In genomic region chr6:27314046-27314445, GRCh38 we compare ENCODE assay signal across 20 cellular contexts.
"Had no signal": no experiment of that assay in that cellular context is flagged by ENCODE, and none has a peak within 500 bp of the region (broad histone marks: within the 10 kb centered on the region; RNA-seq: fewer than 3 reads in every experiment).

No MANE protein-coding gene starts in this region.

- ATAC-seq: Panc1, PC-3, T-cell had no signal

- DNase-seq: IMR-90, Kasumi-1, NCI-H1092 treated with DMSO at 0.1 percent for 48 hours, NCI-H1436, NCI-H187, NCI-H2029, NCI-H2081 treated with DMSO at 0.1 percent for 48 hours, NCI-H2171, NCI-H226, NCI-H446, NCI-H510A, NCI-H524 treated with DMSO at 0.1 percent for 48 hours, NCI-H69, NCI-H774, PC-3, SHP77, SK-N-SH, SW 1271, T-cell had no signal
